In genomic region chr11:10617551-10617950, GRCh38 we compare ENCODE assay signal across 1 cellular context.
TF ChIP-seq lines count a peak whose summit lies in the region.

No MANE protein-coding gene starts in this region.

TF ChIP-seq in SK-N-SH treated with all-trans-retinoic acid at 6 μM for 48 hours, 23 proteins besides CTCF, POLR2A, EP300 and RAD21 (continued from another document):
- TF ChIP-seq, protein P1, sequence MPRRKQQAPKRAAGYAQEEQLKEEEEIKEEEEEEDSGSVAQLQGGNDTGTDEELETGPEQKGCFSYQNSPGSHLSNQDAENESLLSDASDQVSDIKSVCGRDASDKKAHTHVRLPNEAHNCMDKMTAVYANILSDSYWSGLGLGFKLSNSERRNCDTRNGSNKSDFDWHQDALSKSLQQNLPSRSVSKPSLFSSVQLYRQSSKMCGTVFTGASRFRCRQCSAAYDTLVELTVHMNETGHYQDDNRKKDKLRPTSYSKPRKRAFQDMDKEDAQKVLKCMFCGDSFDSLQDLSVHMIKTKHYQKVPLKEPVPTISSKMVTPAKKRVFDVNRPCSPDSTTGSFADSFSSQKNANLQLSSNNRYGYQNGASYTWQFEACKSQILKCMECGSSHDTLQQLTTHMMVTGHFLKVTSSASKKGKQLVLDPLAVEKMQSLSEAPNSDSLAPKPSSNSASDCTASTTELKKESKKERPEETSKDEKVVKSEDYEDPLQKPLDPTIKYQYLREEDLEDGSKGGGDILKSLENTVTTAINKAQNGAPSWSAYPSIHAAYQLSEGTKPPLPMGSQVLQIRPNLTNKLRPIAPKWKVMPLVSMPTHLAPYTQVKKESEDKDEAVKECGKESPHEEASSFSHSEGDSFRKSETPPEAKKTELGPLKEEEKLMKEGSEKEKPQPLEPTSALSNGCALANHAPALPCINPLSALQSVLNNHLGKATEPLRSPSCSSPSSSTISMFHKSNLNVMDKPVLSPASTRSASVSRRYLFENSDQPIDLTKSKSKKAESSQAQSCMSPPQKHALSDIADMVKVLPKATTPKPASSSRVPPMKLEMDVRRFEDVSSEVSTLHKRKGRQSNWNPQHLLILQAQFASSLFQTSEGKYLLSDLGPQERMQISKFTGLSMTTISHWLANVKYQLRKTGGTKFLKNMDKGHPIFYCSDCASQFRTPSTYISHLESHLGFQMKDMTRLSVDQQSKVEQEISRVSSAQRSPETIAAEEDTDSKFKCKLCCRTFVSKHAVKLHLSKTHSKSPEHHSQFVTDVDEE (CRISPR knock-in tag; IDR thresholded peaks at IDR 0.05): no peak
- TF ChIP-seq PATZ1 (CRISPR knock-in tag; IDR thresholded peaks at IDR 0.05; ENCODE audit: borderline replicate concordance): no peak
